ENCODE assay signal across 20 cellular contexts in genomic region chr3:150446470-150446977, GRCh38.
"Had no signal": no experiment of that assay in that cellular context is flagged by ENCODE, and none has a peak within 500 bp of the region (broad histone marks: within the 10 kb centered on the region; RNA-seq: fewer than 3 reads in every experiment).

No MANE protein-coding gene starts in this region.

- H3K27me3 ChIP-seq: hepatocyte had no signal

- H2AFZ ChIP-seq: hepatocyte had no signal

- ATAC-seq: natural killer cell treated with Interleukin-12 subunit alpha and Interleukin-12 subunit beta and Interleukin-15 and Interleukin-18, amount 100 ng/mL, for 72 hours; right cardiac atrium had no signal

- H3K4me2 ChIP-seq: hepatocyte had no signal

- H3K27ac Mint-ChIP-seq: activated naive CD8-positive, alpha-beta T cell treated with anti-CD3 and anti-CD28 coated beads for 36 hours; dendritic cell treated with granulocyte-macrophage colony-stimulating factor and Interleukin-4, amounts not matched to agents 40 ng/mL and 50 ng/mL, for 4 days; natural killer cell treated with Interleukin-12 subunit alpha and Interleukin-12 subunit beta and Interleukin-15 and Interleukin-18, amount 100 ng/mL, for 72 hours; T-helper 2 cell treated with Interferon-gamma antibody and Interleukin-4, amounts not matched to agents 5 μg/mL and 100 μg/mL, for 36 hours had no signal

- H3K4me3 ChIP-seq: hepatocyte, left ventricle myocardium inferior had no signal

- H3K4me3 Mint-ChIP-seq: activated naive CD8-positive, alpha-beta T cell treated with anti-CD3 and anti-CD28 coated beads for 36 hours; brain; dendritic cell treated with granulocyte-macrophage colony-stimulating factor and Interleukin-4, amounts not matched to agents 40 ng/mL and 50 ng/mL, for 4 days; memory B cell; natural killer cell treated with Interleukin-12 subunit alpha and Interleukin-12 subunit beta and Interleukin-15 and Interleukin-18, amount 100 ng/mL, for 72 hours; T-helper 2 cell treated with Interferon-gamma antibody and Interleukin-4, amounts not matched to agents 5 μg/mL and 100 μg/mL, for 36 hours had no signal

- DNase-seq: activated CD4-positive, alpha-beta T cell treated with anti-CD3 and anti-CD28 coated beads, Interleukin-2, amount 50 U/mL, for 1 hour; activated CD8-positive, alpha-beta memory T cell treated with anti-CD3 and anti-CD28 coated beads for 24 hours; activated naive CD8-positive, alpha-beta T cell treated with anti-CD3 and anti-CD28 coated beads for 36 hours; amygdala; effector memory CD4-positive, alpha-beta T cell; kidney; left ventricle myocardium inferior; nucleus accumbens; right cardiac atrium; small intestine; stimulated activated CD4-positive, alpha-beta T cell treated with anti-CD3 and anti-CD28 coated beads, Interleukin-4, amount 100 ng/mL, for 4 hours; stimulated activated CD8-positive, alpha-beta memory T cell treated with anti-CD3 and anti-CD28 coated beads, Interleukin-4, amount 100 ng/mL, for 48 hours; stimulated activated naive CD4-positive, alpha-beta T cell treated with Interleukin-2 at 50 U/mL for 16 hours had no signal

- FAIRE-seq: kidney, small intestine had no signal

- H3K27ac ChIP-seq: hepatocyte, left ventricle myocardium inferior had no signal

- H3K27me3 Mint-ChIP-seq: activated naive CD8-positive, alpha-beta T cell treated with anti-CD3 and anti-CD28 coated beads for 36 hours; brain; dendritic cell treated with granulocyte-macrophage colony-stimulating factor and Interleukin-4, amounts not matched to agents 40 ng/mL and 50 ng/mL, for 4 days; memory B cell; natural killer cell treated with Interleukin-12 subunit alpha and Interleukin-12 subunit beta and Interleukin-15 and Interleukin-18, amount 100 ng/mL, for 72 hours; progenitor cell of endocrine pancreas had no signal

- H3K9me3 Mint-ChIP-seq: activated naive CD8-positive, alpha-beta T cell treated with anti-CD3 and anti-CD28 coated beads for 36 hours; brain; dendritic cell treated with granulocyte-macrophage colony-stimulating factor and Interleukin-4, amounts not matched to agents 40 ng/mL and 50 ng/mL, for 4 days; memory B cell; natural killer cell treated with Interleukin-12 subunit alpha and Interleukin-12 subunit beta and Interleukin-15 and Interleukin-18, amount 100 ng/mL, for 72 hours; T-helper 2 cell treated with Interferon-gamma antibody and Interleukin-4, amounts not matched to agents 5 μg/mL and 100 μg/mL, for 36 hours had no signal

- H3K9me3 ChIP-seq: left ventricle myocardium inferior had no signal
